ENCODE assay signal across 8 cellular contexts in the genomic region with DNA sequence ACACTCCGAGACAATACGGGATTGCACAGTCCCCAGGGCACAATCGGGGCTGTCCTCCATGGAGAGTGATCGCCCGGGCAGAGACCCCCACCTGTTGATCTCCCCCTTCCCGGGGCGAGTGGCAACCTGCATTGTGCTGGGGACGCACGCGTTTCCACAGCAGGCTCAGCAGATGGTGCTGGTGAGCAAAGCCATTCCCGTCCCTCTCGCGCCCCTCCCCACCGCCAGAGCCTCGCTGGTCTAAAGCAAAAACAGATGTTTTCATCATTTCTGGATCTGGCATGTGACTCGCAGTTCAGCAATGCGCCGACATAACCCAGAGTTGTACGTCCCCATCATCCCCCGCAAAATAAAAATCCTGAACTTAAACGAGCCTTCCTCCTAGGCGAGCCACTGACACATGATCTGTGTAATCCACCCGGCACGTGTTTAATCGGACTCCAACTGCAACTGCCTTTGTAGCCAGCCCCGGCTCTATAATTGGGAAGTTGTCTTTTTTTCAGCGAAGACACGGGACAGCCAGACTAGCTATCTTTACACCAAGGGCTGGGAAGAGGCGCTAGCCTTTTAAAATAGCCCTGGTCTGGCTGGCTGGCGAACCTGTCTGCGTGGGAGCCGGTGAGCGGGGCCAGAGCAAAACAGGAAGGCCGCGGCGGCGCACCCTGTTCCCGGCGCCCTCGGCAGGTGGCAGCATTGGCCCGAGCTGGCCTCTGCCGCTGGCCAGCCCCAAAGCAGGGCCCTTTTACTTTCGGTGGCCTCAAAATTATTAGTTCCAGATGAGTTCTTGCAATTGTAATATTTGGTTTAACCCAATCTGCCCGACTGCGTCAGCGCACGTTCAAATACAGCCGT.
DNase-seq lines count a peak whose midpoint lies in the region; ATAC-seq and TF ChIP-seq lines count a peak whose summit lies in the region.

No MANE protein-coding gene starts in this region.

- no peak overlapping the region for H3K27ac Mint-ChIP-seq in T-helper 1 cell treated with Interleukin-12 subunit alpha and Interleukin-12 subunit beta and Interleukin-4 antibody, amounts not matched to agents 30 μg/mL and 1 μg/mL, for 36 hours
- H3K27ac Mint-ChIP-seq in progenitor cell of endocrine pancreas: peak overlapping the region; percentile 98

- H3K4me1 Mint-ChIP-seq in T-helper 1 cell treated with Interleukin-12 subunit alpha and Interleukin-12 subunit beta and Interleukin-4 antibody, amounts not matched to agents 30 μg/mL and 1 μg/mL, for 36 hours (ENCODE audit: low read depth): peaks cover 14% of the 10 kb centered on the region
- H3K4me1 Mint-ChIP-seq in progenitor cell of endocrine pancreas (ENCODE audit: low read depth): peaks cover 26% of the 10 kb centered on the region

- H3K4me3 ChIP-seq in GM12865 (ENCODE audit: low read depth, low read length): peak overlapping the region; percentile 54
- peak overlapping the region; percentile 66 for H3K4me3 ChIP-seq in left ventricle myocardium inferior

- no peaks in the 10 kb centered on the region for H3K36me3 Mint-ChIP-seq in T-helper 1 cell treated with Interleukin-12 subunit alpha and Interleukin-12 subunit beta and Interleukin-4 antibody, amounts not matched to agents 30 μg/mL and 1 μg/mL, for 36 hours (ENCODE audit: low read depth)
- H3K36me3 Mint-ChIP-seq in progenitor cell of endocrine pancreas (ENCODE audit: insufficient read depth): peaks cover 1% of the 10 kb centered on the region

- H3K4me3 Mint-ChIP-seq in T-helper 1 cell treated with Interleukin-12 subunit alpha and Interleukin-12 subunit beta and Interleukin-4 antibody, amounts not matched to agents 30 μg/mL and 1 μg/mL, for 36 hours: peak overlapping the region; percentile 69
- peak overlapping the region; percentile 85 for H3K4me3 Mint-ChIP-seq in progenitor cell of endocrine pancreas (ENCODE audit: low read depth)

- peaks cover 22% of the 10 kb centered on the region for H3K27me3 Mint-ChIP-seq in T-helper 1 cell treated with Interleukin-12 subunit alpha and Interleukin-12 subunit beta and Interleukin-4 antibody, amounts not matched to agents 30 μg/mL and 1 μg/mL, for 36 hours (ENCODE audit: low read depth)
- H3K27me3 Mint-ChIP-seq in progenitor cell of endocrine pancreas: peaks cover 14% of the 10 kb centered on the region

- no peaks in the 10 kb centered on the region for H3K9me3 Mint-ChIP-seq in T-helper 1 cell treated with Interleukin-12 subunit alpha and Interleukin-12 subunit beta and Interleukin-4 antibody, amounts not matched to agents 30 μg/mL and 1 μg/mL, for 36 hours
- no peaks in the 10 kb centered on the region for H3K9me3 Mint-ChIP-seq in progenitor cell of endocrine pancreas (ENCODE audit: low read depth)

- intact Hi-C loops in left ventricle myocardium inferior (cut with micrococcal nuclease): loop anchor here (5.0 to 10.0 kb wide), 2 partner anchors 449 to 547 kb away; no protein-coding TSS in a partner anchor

- H3K27ac ChIP-seq in left ventricle myocardium inferior (replicated peaks): peak overlapping the region; percentile 92

- DNase-seq in GM12865 (ENCODE audit: low read depth): peak; percentile 79
- peak; percentile 97 for DNase-seq in NCI-H1092 treated with DMSO at 0.1 percent for 48 hours (lab: John Stamatoyannopoulos, UW)
- DNase-seq in amygdala (lab: John Stamatoyannopoulos, UW): peak; percentile 56 to 96 (median 84)
- DNase-seq in left ventricle myocardium inferior: peak; percentile 88
- peak; percentile 77 for DNase-seq in progenitor cell of endocrine pancreas (ENCODE audit: low spot score, unreplicated experiment)
- DNase-seq in ureter (ENCODE audit: low spot score): peak; percentile 90

- H3K36me3 ChIP-seq in left ventricle myocardium inferior: no peaks in the 10 kb centered on the region

- H3K4me1 ChIP-seq in left ventricle myocardium inferior: peaks cover 21% of the 10 kb centered on the region

- ATAC-seq in HG02623 (IDR thresholded peaks at IDR 0.05; ENCODE audit: unreplicated experiment): peak; percentile 90

- no peaks in the 10 kb centered on the region for H3K9me3 ChIP-seq in left ventricle myocardium inferior (replicated peaks)

- TF ChIP-seq CTCF in GM12865 (IDR thresholded peaks at IDR 0.05; ENCODE audit: insufficient read depth, low read depth, low read length, missing control alignments) (peak; percentile 91), left ventricle myocardium inferior (IDR thresholded peaks at IDR 0.05; ENCODE audit: borderline replicate concordance) (peak; percentile 84), progenitor cell of endocrine pancreas (IDR thresholded peaks at IDR 0.05; ENCODE audit: unreplicated experiment) (peak; percentile 82)

- no peaks in the 10 kb centered on the region for H3K27me3 ChIP-seq in left ventricle myocardium inferior (ENCODE audit: low read depth)

Comparison
In these comparisons a context has a peak if more than half of its experiments do, and no peak if none do; other contexts are left out.
1. Peak in every context shown above with its lines: DNase-seq, ATAC-seq, H3K4me3 ChIP-seq and H3K27ac ChIP-seq.